1 cellular context compared by ENCODE assay signal in the genomic region with DNA sequence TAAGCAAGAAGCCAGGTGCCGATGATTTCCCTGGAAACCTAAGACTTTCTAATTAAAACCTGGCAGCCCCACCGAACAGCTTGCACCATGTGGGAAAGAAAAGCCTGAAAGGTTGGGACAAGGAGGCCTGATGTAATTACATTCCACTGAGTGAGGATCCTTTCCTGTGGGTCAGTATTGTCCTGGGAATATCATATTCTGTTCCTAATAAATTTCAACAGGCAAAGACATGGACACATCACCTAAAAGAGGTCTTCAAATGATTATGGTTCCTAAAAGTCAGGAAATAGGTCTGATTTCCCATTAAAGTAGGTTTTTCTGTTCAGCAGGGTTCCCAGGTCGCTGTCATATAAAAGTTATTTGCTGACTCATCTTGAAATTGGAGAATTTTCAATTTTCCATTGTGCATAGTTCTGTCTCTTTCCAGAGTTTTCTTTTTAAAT.
TF ChIP-seq lines count a peak whose summit lies in the region.

No MANE protein-coding gene starts in this region.

TF ChIP-seq in GM23338, 12 proteins besides CTCF, POLR2A, EP300 and RAD21 (continued from another document):
- TF ChIP-seq, protein P1, sequence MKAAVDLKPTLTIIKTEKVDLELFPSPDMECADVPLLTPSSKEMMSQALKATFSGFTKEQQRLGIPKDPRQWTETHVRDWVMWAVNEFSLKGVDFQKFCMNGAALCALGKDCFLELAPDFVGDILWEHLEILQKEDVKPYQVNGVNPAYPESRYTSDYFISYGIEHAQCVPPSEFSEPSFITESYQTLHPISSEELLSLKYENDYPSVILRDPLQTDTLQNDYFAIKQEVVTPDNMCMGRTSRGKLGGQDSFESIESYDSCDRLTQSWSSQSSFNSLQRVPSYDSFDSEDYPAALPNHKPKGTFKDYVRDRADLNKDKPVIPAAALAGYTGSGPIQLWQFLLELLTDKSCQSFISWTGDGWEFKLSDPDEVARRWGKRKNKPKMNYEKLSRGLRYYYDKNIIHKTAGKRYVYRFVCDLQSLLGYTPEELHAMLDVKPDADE (IDR thresholded peaks at IDR 0.05): no peak
